ENCODE assay signal across 8 cellular contexts in the genomic region with DNA sequence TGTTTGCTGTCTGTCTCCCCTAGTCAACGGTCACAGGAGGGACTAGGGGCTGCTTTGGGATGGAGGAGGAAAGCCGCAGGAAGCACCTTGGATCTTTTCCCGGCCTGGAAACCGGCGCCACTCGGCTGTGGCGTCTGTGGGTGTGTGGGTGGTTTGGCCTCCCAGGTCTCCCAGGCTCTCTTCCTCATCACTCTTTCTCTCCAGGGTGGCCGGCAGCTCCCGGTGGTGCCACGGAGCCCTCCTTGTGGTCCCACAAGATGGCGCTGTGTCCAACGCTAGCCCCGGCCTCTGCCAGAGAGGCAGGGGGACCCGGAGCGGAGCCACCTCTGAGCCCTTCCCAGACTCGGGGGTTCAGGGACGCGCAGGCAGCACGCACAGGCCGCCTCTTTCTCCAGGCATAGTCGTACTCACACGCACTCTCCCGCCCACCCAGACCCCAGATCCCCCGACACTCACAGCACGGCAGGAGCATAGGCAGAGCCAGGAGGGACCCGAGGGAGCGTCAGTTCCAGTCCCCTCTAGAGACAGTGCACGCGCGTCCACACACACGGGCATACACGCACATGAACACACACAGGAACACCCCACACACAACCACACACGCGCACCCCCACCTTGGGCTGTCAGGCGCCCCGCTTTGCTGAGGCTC. TPM values are rescaled to one million over a fixed set of nuclear protein-coding genes. Genes with fewer than 3 reads are reported as not detected.
DNase-seq lines count a peak whose midpoint lies in the region; ATAC-seq and TF ChIP-seq lines count a peak whose summit lies in the region.

No MANE protein-coding gene starts in this region.

- TF ChIP-seq CTCF in kidney epithelial cell (IDR thresholded peaks at IDR 0.05; ENCODE audit: insufficient read depth, low read length, poor library complexity, severe bottlenecking), result peak; percentile 90

- no peaks in the 10 kb centered on the region for H3K36me3 ChIP-seq in kidney epithelial cell (ENCODE audit: control insufficient read depth, insufficient read depth, low read length)

- peak; percentile 34 to 59 for ATAC-seq in activated CD4-positive, CD25-positive, alpha-beta regulatory T cell treated with anti-CD3 and anti-CD28 coated beads, Interleukin-2, amount 50 U/mL, for 24 hours
- ATAC-seq in GM21619 (IDR thresholded peaks at IDR 0.05; ENCODE audit: unreplicated experiment), result no peak

- no peak overlapping the region for H3K27ac ChIP-seq in caudate nucleus (ENCODE audit: low read depth, low read length)

- DNase-seq in NCI-H2029 (lab: John Stamatoyannopoulos, UW), result peak; percentile 46
- DNase-seq in NCI-H2029 treated with DMSO at 0.1 percent for 48 hours (lab: John Stamatoyannopoulos, UW), result no peak
- peak; percentile 87 for DNase-seq in NCI-H2107 (lab: John Stamatoyannopoulos, UW)
- DNase-seq in caudate nucleus (lab: John Stamatoyannopoulos, UW), result peak in 55 of 61 donors; percentile 5 to 81 (median 52)
- peak; percentile 41 for DNase-seq in kidney epithelial cell (ENCODE audit: low read depth)
- DNase-seq in stimulated activated CD4-positive, alpha-beta T cell treated with anti-CD3 and anti-CD28 coated beads, Interleukin-15, amount 100 ng/mL, for 48 hours (ENCODE audit: low read depth in 2 of 2), result peak; percentile 45 to 61

- peaks cover 5% of the 10 kb centered on the region for H3K27me3 ChIP-seq in kidney epithelial cell (ENCODE audit: control insufficient read depth, insufficient read depth, low read length)

- peak overlapping the region; percentile 13 for H3K4me3 ChIP-seq in kidney epithelial cell (ENCODE audit: low read depth, low read length)

RNA-seq across cellular contexts. Expression of gene CDCP2, which starts 31.2 kb away (rescaled TPM):
- not detected in 2 replicates for total RNA-seq in kidney epithelial cell
